12 cellular contexts compared by ENCODE assay signal in genomic region chrX:154375156-154375504, GRCh38. TPM values are rescaled to one million over a fixed set of nuclear protein-coding genes. Genes with fewer than 3 reads are reported as not detected.
DNase-seq lines count a peak whose midpoint lies in the region; ATAC-seq and TF ChIP-seq lines count a peak whose summit lies in the region.
"Had no signal": no experiment of that assay in that cellular context is flagged by ENCODE, and none has a peak within 500 bp of the region (broad histone marks: within the 10 kb centered on the region; RNA-seq: fewer than 3 reads in every experiment).

No MANE protein-coding gene starts in this region.

- no peak overlapping the region for H3K9ac ChIP-seq in H9 (ENCODE audit: extremely low read depth, insufficient read length, low read length)

- H3K18ac ChIP-seq in H9 (ENCODE audit: insufficient read length, low read depth, low read length): no peak overlapping the region

- no peak overlapping the region for H4K91ac ChIP-seq in H9 (ENCODE audit: insufficient read length, low read depth, low read length)

- WGBS in H9 (ENCODE audit: extremely low coverage, insufficient read length, low lambda C conversion rate): no CpG with 5 or more reads among the region's 10 CpGs

- BruUV-seq in A673 (replicated peaks; lab: Mats Ljungman, UMichigan): no TSS peak

- H3K4me3 ChIP-seq in A673 (ENCODE audit: low read depth, low read length, poor library complexity, severe bottlenecking) (no peak overlapping the region), astrocyte of the cerebellum (ENCODE audit: low read depth, low read length) (peak overlapping the region; percentile 31), muscle layer of duodenum (ENCODE audit: low read depth in 1 of 2, low read length in 2 of 2) (peak overlapping the region in 1 of 2 donors; percentile 38)

- no peak overlapping the region for H3K4ac ChIP-seq in H9 (ENCODE audit: low read depth, low read length)

- peaks cover 7 to 12% (median 9%) of the 10 kb centered on the region in 3 experiments; a peak in 6 of 7 replicates for H3K36me3 Mint-ChIP-seq in H9 (ENCODE audit: insufficient read depth in 1 of 3, low read depth in 3 of 3)

- no peaks in the 10 kb centered on the region for H3K36me3 ChIP-seq in A673 (ENCODE audit: insufficient read depth, low read length, poor library complexity, severe bottlenecking)
- H3K36me3 ChIP-seq in muscle layer of duodenum (ENCODE audit: control insufficient read depth in 1 of 2, insufficient read depth in 2 of 2, low read length in 2 of 2): peaks cover 0 to 3% of the 10 kb centered on the region in 2 donors

- H2BK120ac ChIP-seq in H9 (ENCODE audit: low read depth, low read length, poor library complexity, severe bottlenecking): no peak overlapping the region

- H3K27ac Mint-ChIP-seq in H9: no peak overlapping the region

- intact Hi-C loops in A673 (cut with micrococcal nuclease; ENCODE audit: unreplicated experiment): no loop called here

- no peak for TF ChIP-seq CTCF in A673 (conservative IDR thresholded peaks at IDR 0.05; ENCODE audit: low read depth, low read length)
- no peak for TF ChIP-seq CTCF in H9 (conservative IDR thresholded peaks at IDR 0.05)
- TF ChIP-seq CTCF in astrocyte of the cerebellum (IDR thresholded peaks at IDR 0.05; ENCODE audit: low read depth, low read length, missing control alignments): no peak

- no peak overlapping the region for H2AK5ac ChIP-seq in H9 (ENCODE audit: insufficient read length, low read length)

- H2AFZ ChIP-seq in H9 (ENCODE audit: low read length): no peak overlapping the region

- H3K27me3 Mint-ChIP-seq in H9 (ENCODE audit: low read depth): no peaks in the 10 kb centered on the region; the same call in 1 of the 2 replicates

- no peak overlapping the region for H3K14ac ChIP-seq in H9 (ENCODE audit: insufficient read depth, low read length)

- CTCF ChIA-PET in A673 (lab: Charles Lee): no interaction called here

- ATAC-seq in HG03521 (IDR thresholded peaks at IDR 0.05; ENCODE audit: unreplicated experiment) (no peak), HG02642 (IDR thresholded peaks at IDR 0.05; ENCODE audit: poor library complexity, unreplicated experiment) (no peak)

- H3K4me3 Mint-ChIP-seq in H9: peak overlapping the region; percentile 19 to 33; a peak in 4 of 5 replicates

- H3K27ac ChIP-seq in A673 (ENCODE audit: low read depth, low read length, poor library complexity, severe bottlenecking) (peak overlapping the region; percentile 76), H9 (ENCODE audit: insufficient read length, low read depth, low read length) (no peak overlapping the region), muscle layer of duodenum (ENCODE audit: low read length) (peak overlapping the region; percentile 56)

- peaks cover 4% of the 10 kb centered on the region; the same call in 1 of the 2 replicates for H3K79me2 ChIP-seq in H9 (ENCODE audit: insufficient read depth, low read length)

- peaks cover 2 to 25% of the 10 kb centered on the region in 2 experiments; a peak in 3 of 4 replicates for H3K4me1 Mint-ChIP-seq in H9

- no peak overlapping the region for H4K8ac ChIP-seq in H9 (replicated peaks; ENCODE audit: insufficient read length, low read depth, low read length)

- in situ Hi-C loops in astrocyte of the cerebellum (cut with HindIII; ENCODE audit: low sequenced_read_pairs): no loop called here

- H3K4me2 ChIP-seq in H9 (ENCODE audit: insufficient read depth, insufficient read length, low read length): no peak overlapping the region

- H3K27me3 ChIP-seq in A673 (replicated peaks; ENCODE audit: insufficient read depth, low read depth, low read length, poor library complexity) (no peaks in the 10 kb centered on the region), H9 (ENCODE audit: insufficient read depth, low read length) (no peaks in the 10 kb centered on the region), muscle layer of duodenum (ENCODE audit: low read depth, low read length) (no peaks in the 10 kb centered on the region)

- peaks cover 9% of the 10 kb centered on the region for H3K23me2 ChIP-seq in H9 (ENCODE audit: insufficient read length, low read depth, low read length, poor library complexity, severe bottlenecking)

- H3K23ac ChIP-seq in H9 (ENCODE audit: insufficient read length, low read depth, low read length): no peak overlapping the region

- H3K56ac ChIP-seq in H9 (ENCODE audit: insufficient read length, low read depth, low read length): no peak overlapping the region

- POLR2A ChIA-PET in A673 (lab: Charles Lee; ENCODE audit: low non-redundant PET): no interaction called here

- H4K5ac ChIP-seq in H9 (ENCODE audit: insufficient read length, low read depth, low read length): no peak overlapping the region

- peaks cover 40 to 49% of the 10 kb centered on the region in 2 experiments for H3K9me3 Mint-ChIP-seq in H9

- H2BK5ac ChIP-seq in H9 (ENCODE audit: insufficient read length, low read length): no peak overlapping the region

- H2BK12ac ChIP-seq in H9 (ENCODE audit: insufficient read length, low read depth, low read length): no peak overlapping the region

- DNase-seq in A673 (ENCODE audit: low spot score) (no peak), H9 (no peak), astrocyte of the cerebellum (ENCODE audit: low read depth) (no peak), germinal center (ENCODE audit: low spot score) (no peak)
- no peak for DNase-seq in stimulated activated CD4-positive, alpha-beta T cell treated with anti-CD3 and anti-CD28 coated beads, Interleukin-12 subunit alpha, Interleukin-12 subunit beta, amount 100 ng/mL, for 4 hours
- DNase-seq: central memory CD4-positive, alpha-beta T cell; GF-D8; KG1; SW 1271 had no signal

- H4K20me1 ChIP-seq in H9 (ENCODE audit: control insufficient read depth, insufficient read depth, insufficient read length): no peaks in the 10 kb centered on the region

- H2BK20ac ChIP-seq in H9 (ENCODE audit: low read depth, low read length, poor library complexity, severe bottlenecking): no peak overlapping the region

- no peaks in the 10 kb centered on the region for H3K79me1 ChIP-seq in H9 (ENCODE audit: insufficient read depth, low read depth, low read length, poor library complexity, severe bottlenecking)

- H3T11ph ChIP-seq in H9 (ENCODE audit: low read length): no peak overlapping the region

- H3K9me3 ChIP-seq in A673 (ENCODE audit: low read depth, low read length, poor library complexity, severe bottlenecking) (no peaks in the 10 kb centered on the region), H9 (ENCODE audit: control insufficient read depth, low read depth, low read length) (no peaks in the 10 kb centered on the region), muscle layer of duodenum (ENCODE audit: control insufficient read depth in 1 of 2, low read length in 2 of 2) (no peaks in the 10 kb centered on the region)

- peaks cover 16% of the 10 kb centered on the region for H3K4me1 ChIP-seq in A673 (ENCODE audit: insufficient read depth, low read length, poor library complexity, severe bottlenecking)
- H3K4me1 ChIP-seq in H9 (ENCODE audit: insufficient read depth, low read length): no peaks in the 10 kb centered on the region
- H3K4me1 ChIP-seq in muscle layer of duodenum (ENCODE audit: control insufficient read depth in 1 of 2, insufficient read depth in 2 of 2, low read length in 2 of 2): peaks cover 0 to 10% of the 10 kb centered on the region in 2 donors

- no peak overlapping the region for H2BK15ac ChIP-seq in H9 (ENCODE audit: low read depth, low read length)

RNA-seq across cellular contexts. Expression of gene FLNA, which starts 0.7 kb away (rescaled TPM):
- total RNA-seq in A673 (2021): 1,123 and 1,210 TPM in 2 replicates
- 946 and 957 TPM in 2 replicates for total RNA-seq in H9 (2021)

RNA-seq across cellular contexts. Expression of gene EMD, which starts 4.0 kb away (rescaled TPM):
- total RNA-seq in A673 (2021): 79.6 and 84.7 TPM in 2 replicates
- total RNA-seq in H9 (2021): 113 and 115 TPM in 2 replicates

RNA-seq across cellular contexts. Expression of gene RPL10, which starts 23.0 kb away (rescaled TPM):
- total RNA-seq in A673 (2021) (2,429 and 2,445 TPM in 2 replicates), H9 (2021) (2,110 and 2,124 TPM in 2 replicates)

RNA-seq across cellular contexts. Expression of gene DNASE1L1, which starts 33.9 kb away (rescaled TPM):
- total RNA-seq in A673 (2021): 6.8 and 8.3 TPM in 2 replicates
- 14.2 and 14.5 TPM in 2 replicates for total RNA-seq in H9 (2021)

RNA-seq across cellular contexts. Expression of gene TAFAZZIN, which starts 36.2 kb away (rescaled TPM):
- total RNA-seq in A673 (2021) (41.8 and 55.8 TPM in 2 replicates), H9 (2021) (24.7 and 25.5 TPM in 2 replicates)
